8 cellular contexts compared by ENCODE assay signal in the genomic region with DNA sequence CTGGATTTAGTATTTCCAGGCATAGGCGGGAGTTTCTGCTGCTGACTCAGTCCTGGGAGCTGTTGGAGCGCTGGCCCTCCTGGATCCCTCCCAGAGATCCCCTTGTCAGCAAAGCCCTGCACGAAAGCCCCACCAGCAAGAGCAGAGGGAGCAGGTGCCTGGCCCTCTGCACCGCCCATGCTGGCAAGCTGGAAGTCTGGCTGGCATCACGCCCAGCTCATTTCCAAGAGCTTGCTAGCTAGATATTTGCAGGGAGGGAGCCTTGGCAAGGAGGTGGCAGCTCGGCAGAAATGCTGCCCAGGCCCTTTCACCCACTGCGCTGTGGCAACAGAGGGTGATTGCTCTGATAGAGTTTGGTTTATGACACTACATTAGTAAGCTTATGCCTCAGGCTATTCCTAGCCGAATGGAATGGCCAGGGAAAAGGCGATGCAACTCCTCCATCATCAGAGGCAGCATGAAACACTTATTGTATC.
A peak's percentile ranks its signal among the peaks of the same experiment; 100 is the strongest.
DNase-seq lines count a peak whose midpoint lies in the region; ATAC-seq, FAIRE-seq and TF ChIP-seq lines count a peak whose summit lies in the region.

No MANE protein-coding gene starts in this region.

- H3K36me3 ChIP-seq in heart left ventricle (no peaks in the 10 kb centered on the region), gastrocnemius medialis (no peaks in the 10 kb centered on the region)

- no peak for FAIRE-seq in GM12891 (lab: Jason Lieb, UNC)

- no peak overlapping the region for H3K4me3 Mint-ChIP-seq in activated T-helper 17 cell treated with anti-CD3 and anti-CD28 coated beads, Interleukin-2, amount 50 U/mL, for 72 hours

- intact Hi-C loops in heart left ventricle (cut with DNase I), result no loop called here
- intact Hi-C loops in gastrocnemius medialis (cut with DNase I; ENCODE audit: low total_unique reads), result no loop called here

- H3K4me1 ChIP-seq in heart left ventricle, result peaks cover 0 to 12% (median 4%) of the 10 kb centered on the region in 12 donors
- H3K4me1 ChIP-seq in gastrocnemius medialis, result peaks cover 13% of the 10 kb centered on the region in 2 donors

- no peaks in the 10 kb centered on the region for H3K4me1 Mint-ChIP-seq in activated T-helper 17 cell treated with anti-CD3 and anti-CD28 coated beads, Interleukin-2, amount 50 U/mL, for 72 hours

- H3K36me3 Mint-ChIP-seq in activated T-helper 17 cell treated with anti-CD3 and anti-CD28 coated beads, Interleukin-2, amount 50 U/mL, for 72 hours (ENCODE audit: low read depth), result no peaks in the 10 kb centered on the region

- TF ChIP-seq CTCF in heart left ventricle (IDR thresholded peaks at IDR 0.05) (no peak), gastrocnemius medialis (IDR thresholded peaks at IDR 0.05 in 4 of 5, conservative IDR thresholded peaks at IDR 0.05 in 1 of 5) (no peak)

- H3K27ac ChIP-seq in heart left ventricle (peak overlapping the region in 4 of 12 donors; percentile 5 to 64 (median 28)), gastrocnemius medialis (peak overlapping the region in 2 of 4 donors; percentile 8 to 11)

- TF ChIP-seq POLR2A in heart left ventricle (IDR thresholded peaks at IDR 0.05) (no peak), gastrocnemius medialis (IDR thresholded peaks at IDR 0.05) (no peak), GM12891 (IDR thresholded peaks at IDR 0.05; ENCODE audit: low read depth, low read length) (no peak)

- ATAC-seq in heart left ventricle, result peak; percentile 97 to 100 (median 99)
- ATAC-seq in gastrocnemius medialis, result peak; percentile 83 to 97
- no peak for ATAC-seq in GM18498 (IDR thresholded peaks at IDR 0.05; ENCODE audit: unreplicated experiment)
- no peak for ATAC-seq in activated T-helper 17 cell treated with anti-CD3 and anti-CD28 coated beads, Interleukin-2, amount 50 U/mL, for 72 hours (replicated peaks)

- 31 to 54% (median 39%) methylated on average over 8 to 9 of the region's 9 CpGs for WGBS in heart left ventricle, 4 donors

- H3K27me3 ChIP-seq in heart left ventricle (peaks cover 0 to 6% (median 0%) of the 10 kb centered on the region in 9 donors), gastrocnemius medialis (no peaks in the 10 kb centered on the region)

- no peak overlapping the region for H3K4me3 ChIP-seq in heart left ventricle
- no peak overlapping the region for H3K4me3 ChIP-seq in gastrocnemius medialis

- H3K9me3 ChIP-seq in heart left ventricle (no peaks in the 10 kb centered on the region), gastrocnemius medialis (no peaks in the 10 kb centered on the region)

- no peak overlapping the region for H3K27ac Mint-ChIP-seq in activated T-helper 17 cell treated with anti-CD3 and anti-CD28 coated beads, Interleukin-2, amount 50 U/mL, for 72 hours

- in situ Hi-C loops in gastrocnemius medialis (cut with MboI; ENCODE audit: low sequenced_read_pairs in 4 of 4), result no loop called here

- DNase-seq in HK-2 (ENCODE audit: unreplicated experiment), result peak; percentile 57
- peak; percentile 61 for DNase-seq in SHP77 treated with DMSO at 0.1 percent for 48 hours (lab: John Stamatoyannopoulos, UW)
- peak; percentile 81 to 93 (median 89) for DNase-seq in heart left ventricle
- DNase-seq in gastrocnemius medialis, result peak; percentile 56 to 80
- DNase-seq in GM12891 (ENCODE audit: insufficient read length, low spot score), result no peak
- DNase-seq in activated naive CD4-positive, alpha-beta T cell treated with anti-CD3 and anti-CD28 coated beads, Interleukin-2, amount 50 U/mL, for 16 hours, result no peak

- no peaks in the 10 kb centered on the region for H3K9me3 Mint-ChIP-seq in activated T-helper 17 cell treated with anti-CD3 and anti-CD28 coated beads, Interleukin-2, amount 50 U/mL, for 72 hours

- H3K27me3 Mint-ChIP-seq in activated T-helper 17 cell treated with anti-CD3 and anti-CD28 coated beads, Interleukin-2, amount 50 U/mL, for 72 hours, result peaks cover 5% of the 10 kb centered on the region

TF ChIP-seq in GM12891, 5 proteins besides CTCF, POLR2A, EP300 and RAD21:
- no peak for TF ChIP-seq POU2F2 (IDR thresholded peaks at IDR 0.05; ENCODE audit: low read depth, low read length)
- no peak for TF ChIP-seq TAF1 (IDR thresholded peaks at IDR 0.05; ENCODE audit: low read depth, low read length)
- no peak for TF ChIP-seq SPI1 (IDR thresholded peaks at IDR 0.05; ENCODE audit: low read depth, low read length)
- TF ChIP-seq PAX5 (IDR thresholded peaks at IDR 0.05; ENCODE audit: insufficient read depth, low read length, severe bottlenecking), result no peak
- no peak for TF ChIP-seq POLR2AphosphoS5 (IDR thresholded peaks at IDR 0.05; ENCODE audit: low read depth, low read length)

Comparison
In these comparisons a context has a peak if more than half of its experiments do, and no peak if none do; other contexts are left out.
1. DNase-seq: peak in HK-2 (single experiment), SHP77 treated with DMSO at 0.1 percent for 48 hours (single experiment), heart left ventricle (5 of 5) and gastrocnemius medialis (2 of 2); none in GM12891 (single experiment) and activated naive CD4-positive, alpha-beta T cell treated with anti-CD3 and anti-CD28 coated beads, Interleukin-2, amount 50 U/mL, for 16 hours (single experiment).
2. ATAC-seq: peak in heart left ventricle (4 of 4) and gastrocnemius medialis (2 of 2); none in GM18498 (single experiment) and activated T-helper 17 cell treated with anti-CD3 and anti-CD28 coated beads, Interleukin-2, amount 50 U/mL, for 72 hours (single experiment).